Comparison of ENCODE assay signal across 2 cellular contexts in genomic region chr3:107369791-107370190, GRCh38.
TF ChIP-seq lines count a peak whose summit lies in the region.

No MANE protein-coding gene starts in this region.

TF ChIP-seq in IMR-90, 13 proteins besides CTCF, POLR2A, EP300 and RAD21:
- no peak for TF ChIP-seq MAZ (IDR thresholded peaks at IDR 0.05; ENCODE audit: borderline replicate concordance, low read depth, low read length)
- TF ChIP-seq MAFK (IDR thresholded peaks at IDR 0.05; ENCODE audit: low read depth, low read length), result no peak

TF ChIP-seq in HepG2, 621 proteins besides CTCF, POLR2A, EP300 and RAD21:
- TF ChIP-seq ZNF740 (CRISPR knock-in tag; IDR thresholded peaks at IDR 0.05) (no peak), ZBTB20 (CRISPR knock-in tag; IDR thresholded peaks at IDR 0.05; ENCODE audit: borderline replicate concordance, low read depth) (no peak), MBNL3 (CRISPR knock-in tag; conservative IDR thresholded peaks at IDR 0.05) (no peak), ZBTB43 (CRISPR knock-in tag; conservative IDR thresholded peaks at IDR 0.05) (no peak), ZNF7 (CRISPR knock-in tag; IDR thresholded peaks at IDR 0.05) (no peak), RAD51 (IDR thresholded peaks at IDR 0.05; ENCODE audit: borderline replicate concordance) (no peak), MIXL1 (CRISPR knock-in tag; IDR thresholded peaks at IDR 0.05) (no peak), ARID2 (CRISPR knock-in tag; IDR thresholded peaks at IDR 0.05; ENCODE audit: borderline replicate concordance) (no peak), ZNF143 (CRISPR knock-in tag; IDR thresholded peaks at IDR 0.05) (no peak), SNAPC2 (CRISPR knock-in tag; IDR thresholded peaks at IDR 0.05) (no peak), ZNF841 (CRISPR knock-in tag; IDR thresholded peaks at IDR 0.05; ENCODE audit: borderline replicate concordance) (no peak), NRL (CRISPR knock-in tag; IDR thresholded peaks at IDR 0.05; ENCODE audit: borderline replicate concordance) (no peak), ZFP1 (CRISPR knock-in tag; IDR thresholded peaks at IDR 0.05) (no peak), FOXC1 (CRISPR knock-in tag; IDR thresholded peaks at IDR 0.05; ENCODE audit: borderline replicate concordance) (no peak), ZNF512B (CRISPR knock-in tag; IDR thresholded peaks at IDR 0.05; ENCODE audit: borderline replicate concordance) (no peak), ZNF720 (CRISPR knock-in tag; IDR thresholded peaks at IDR 0.05) (no peak), SRF (IDR thresholded peaks at IDR 0.05; ENCODE audit: low read depth, low read length) (no peak), PHB2 (IDR thresholded peaks at IDR 0.05; ENCODE audit: partially characterized antibody) (no peak), HNF4G (IDR thresholded peaks at IDR 0.05; ENCODE audit: borderline replicate concordance, low read depth, low read length) (no peak), HNF4G (CRISPR knock-in tag; IDR thresholded peaks at IDR 0.05; ENCODE audit: borderline replicate concordance, low read depth) (no peak), HCFC1 (IDR thresholded peaks at IDR 0.05; ENCODE audit: low read depth, low read length) (no peak)
TF ChIP-seq in HepG2: peak in this region for 0.
